ENCODE assay signal across 10 cellular contexts in the genomic region with DNA sequence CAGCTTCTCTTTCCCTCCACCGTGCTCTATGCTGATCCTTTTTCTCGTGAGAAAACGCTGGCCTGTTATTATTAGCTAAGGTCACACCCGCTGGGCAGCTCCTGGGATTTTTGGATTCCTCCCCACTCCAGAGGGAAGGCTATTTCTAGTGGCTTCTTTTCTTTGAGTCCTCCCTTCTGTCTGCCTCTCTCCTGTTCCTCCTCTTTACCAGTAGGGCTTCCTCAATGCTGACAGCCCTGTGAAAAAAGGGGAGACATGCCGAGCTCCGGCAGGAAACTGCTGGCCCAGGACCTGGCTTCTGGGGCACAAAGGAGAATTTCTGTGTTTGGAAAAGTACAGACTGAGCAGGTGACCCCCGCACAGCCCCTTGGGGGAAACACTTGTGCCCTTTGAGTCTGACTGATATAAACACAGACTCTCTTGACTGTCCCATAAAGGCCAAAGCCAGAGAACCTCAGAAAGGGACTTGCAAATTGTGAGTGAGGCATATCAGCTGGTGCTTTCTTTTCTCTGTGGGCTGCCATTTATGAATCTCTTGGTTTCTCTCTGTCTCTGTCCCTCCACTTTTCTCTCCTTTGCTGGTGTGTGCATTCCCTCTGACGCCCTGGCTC. TPM values are rescaled to one million over a fixed set of nuclear protein-coding genes. Genes with fewer than 3 reads are reported as not detected.
DNase-seq lines count a peak whose midpoint lies in the region; ATAC-seq and TF ChIP-seq lines count a peak whose summit lies in the region.
"Had no signal": no experiment of that assay in that cellular context is flagged by ENCODE, and none has a peak within 500 bp of the region (broad histone marks: within the 10 kb centered on the region; RNA-seq: fewer than 3 reads in every experiment).

No MANE protein-coding gene starts in this region.

- DNase-seq in dorsolateral prefrontal cortex: peak in 2 of 10 donors; percentile 7 to 21
- DNase-seq in memory B cell (ENCODE audit: low spot score in 2 of 2): no peak
- DNase-seq in tibial nerve (ENCODE audit: low spot score in 2 of 2): no peak
- no peak for DNase-seq in DMS114 treated with DMSO at 0.1 percent for 48 hours (lab: John Stamatoyannopoulos, UW; ENCODE audit: unreplicated experiment)
- DNase-seq in amygdala (lab: John Stamatoyannopoulos, UW): no peak
- DNase-seq: activated CD4-positive, alpha-beta T cell treated with anti-CD3 and anti-CD28 coated beads for 4 hours; amniotic stem cell; OCI-M1 had no signal

- H3K9me2 ChIP-seq in OCI-LY1 (ENCODE audit: low read depth, low read length): no peaks in the 10 kb centered on the region

- ATAC-seq in memory B cell (ENCODE audit: low read depth) (no peak), GM18505 (IDR thresholded peaks at IDR 0.05; ENCODE audit: unreplicated experiment) (no peak)

- TF ChIP-seq CTCF in OCI-LY1 (IDR thresholded peaks at IDR 0.05; ENCODE audit: low read length) (no peak), dorsolateral prefrontal cortex (IDR thresholded peaks at IDR 0.05 in 54 of 56, conservative IDR thresholded peaks at IDR 0.05 in 2 of 56; ENCODE audit: low read depth in 1 of 56, partially characterized antibody in 56 of 56) (no peak), tibial nerve (IDR thresholded peaks at IDR 0.05) (no peak)

- H3K4me1 Mint-ChIP-seq in memory B cell: peaks cover 51% of the 10 kb centered on the region

- H3K36me3 ChIP-seq in OCI-LY1 (ENCODE audit: insufficient read depth, low read length) (0 out of 2 replicates have a peak, but pooled peaks cover 4% of the 10 kb centered on the region), tibial nerve (no peaks in the 10 kb centered on the region)

- H3K36me3 Mint-ChIP-seq in memory B cell: no peaks in the 10 kb centered on the region

- no peaks in the 10 kb centered on the region for H3K9me3 Mint-ChIP-seq in memory B cell

- H3K27ac Mint-ChIP-seq in memory B cell: peak overlapping the region; percentile 83

- H4K20me1 ChIP-seq in OCI-LY1 (ENCODE audit: insufficient read depth, low read length): no peaks in the 10 kb centered on the region

- H2AFZ ChIP-seq in OCI-LY1 (ENCODE audit: low read length): peak overlapping the region; percentile 91

- 26% methylated on average over 8 of the region's 8 CpGs for WGBS in tibial nerve, 2 donors

- no peak for TF ChIP-seq POLR2A in tibial nerve (IDR thresholded peaks at IDR 0.05)
- no peak for TF ChIP-seq POLR2A in GM18505 (IDR thresholded peaks at IDR 0.05; ENCODE audit: borderline replicate concordance, extremely low read depth, insufficient read depth, insufficient read length)

- no peaks in the 10 kb centered on the region for H3F3A ChIP-seq in OCI-LY1 (ENCODE audit: insufficient read depth, low read length)

- intact Hi-C loops in dorsolateral prefrontal cortex (cut with DNase I): no loop called here

- no peaks in the 10 kb centered on the region for H3K79me2 ChIP-seq in OCI-LY1 (ENCODE audit: insufficient read depth, low read length)

- H3K27me3 ChIP-seq in OCI-LY1 (ENCODE audit: insufficient read depth, low read length): no peaks in the 10 kb centered on the region
- no peaks in the 10 kb centered on the region for H3K27me3 ChIP-seq in dorsolateral prefrontal cortex
- H3K27me3 ChIP-seq in tibial nerve: no peaks in the 10 kb centered on the region

- no peak overlapping the region for H3K4me3 Mint-ChIP-seq in memory B cell

- no peak for TF ChIP-seq EP300 in tibial nerve (IDR thresholded peaks at IDR 0.05)

- no peaks in the 10 kb centered on the region for H3K27me3 Mint-ChIP-seq in memory B cell

- peak overlapping the region; percentile 46; the same call in 1 of the 2 replicates for H3K9ac ChIP-seq in OCI-LY1 (ENCODE audit: low read length)

- H3K27ac ChIP-seq in OCI-LY1 (ENCODE audit: low read depth, low read length, poor library complexity, severe bottlenecking) (peak overlapping the region; percentile 96), dorsolateral prefrontal cortex (peak overlapping the region in 51 of 59 donors; percentile 18 to 87 (median 66)), tibial nerve (peak overlapping the region in 3 of 4 donors; percentile 10 to 52 (median 26))

- H3K4me1 ChIP-seq in OCI-LY1 (ENCODE audit: insufficient read depth, low read length, severe bottlenecking): peaks cover 90% of the 10 kb centered on the region
- H3K4me1 ChIP-seq in tibial nerve: peaks cover 0 to 20% (median 6%) of the 10 kb centered on the region in 4 donors

- H3K9me3 ChIP-seq in OCI-LY1 (ENCODE audit: low read length) (no peaks in the 10 kb centered on the region), tibial nerve (no peaks in the 10 kb centered on the region)

- H3K4me3 ChIP-seq in OCI-LY1 (ENCODE audit: low read depth, low read length, poor library complexity, severe bottlenecking) (no peak overlapping the region), dorsolateral prefrontal cortex (peak overlapping the region in 20 of 59 donors; percentile 2 to 50 (median 28)), tibial nerve (peak overlapping the region in 1 of 4 donors; percentile 29)

- peak overlapping the region; percentile 35; the same call in 1 of the 2 replicates for H3K4me2 ChIP-seq in OCI-LY1 (ENCODE audit: low read length)

RNA-seq across cellular contexts. Expression of a gene that starts 14.0 kb away (rescaled TPM):
- 10 to 100 TPM in 9 of 120 experiments, 1 to 10 TPM in 111; 1.7 to 12.4 (median 5.5) TPM for total RNA-seq in dorsolateral prefrontal cortex
- 10 to 100 TPM; 33.3 to 78.3 (median 45.3) TPM for total RNA-seq in tibial nerve

RNA-seq across cellular contexts. Expression of a gene that starts 35.1 kb away (rescaled TPM):
- 10 to 100 TPM in 62 of 120 experiments, 1 to 10 TPM in 58; 2.5 to 22.4 (median 10.1) TPM for total RNA-seq in dorsolateral prefrontal cortex
- total RNA-seq in tibial nerve: 10 to 100 TPM; 17.0 to 64.2 (median 30.8) TPM

RNA-seq across cellular contexts. Expression of a gene that starts 50.8 kb away (rescaled TPM):
- 10 to 100 TPM; 10.1 to 39.6 (median 18.3) TPM for total RNA-seq in dorsolateral prefrontal cortex
- total RNA-seq in tibial nerve: 10 to 100 TPM in 3 of 4 donors, 1 to 10 TPM in 1; 9.4 to 21.8 (median 12.4) TPM

Comparison
In these comparisons a context has a peak if more than half of its experiments do, and no peak if none do; other contexts are left out.
1. H3K27ac ChIP-seq: peak in every context shown above with its lines; median percentile 96 in OCI-LY1; 66 in dorsolateral prefrontal cortex; 26 in tibial nerve.